ENCODE assay signal across 11 cellular contexts in genomic region chr6:90194371-90194841, GRCh38.
DNase-seq lines count a peak whose midpoint lies in the region; ATAC-seq lines count a peak whose summit lies in the region.
"Had no signal": no experiment of that assay in that cellular context is flagged by ENCODE, and none has a peak within 500 bp of the region (broad histone marks: within the 10 kb centered on the region; RNA-seq: fewer than 3 reads in every experiment).

No MANE protein-coding gene starts in this region.

- H3K27me3 Mint-ChIP-seq in activated naive CD8-positive, alpha-beta T cell: no peaks in the 10 kb centered on the region

- ATAC-seq in HG03342 (IDR thresholded peaks at IDR 0.05; ENCODE audit: unreplicated experiment): no peak
- ATAC-seq in GM18519 (IDR thresholded peaks at IDR 0.05; ENCODE audit: low FRiP score, unreplicated experiment): no peak

- peak; percentile 37 for DNase-seq in stimulated activated CD4-positive, alpha-beta T cell treated with anti-CD3 and anti-CD28 coated beads, Interleukin-15, amount 100 ng/mL, for 24 hours
- DNase-seq in stimulated activated CD4-positive, alpha-beta T cell treated with anti-CD3 and anti-CD28 coated beads, Interleukin-4, amount 100 ng/mL, for 1 hour: no peak
- DNase-seq in kidney glomerular epithelial cell (lab: John Stamatoyannopoulos, UW): peak; percentile 7
- no peak for DNase-seq in C1 segment of cervical spinal cord (lab: John Stamatoyannopoulos, UW)
- DNase-seq in activated gamma-delta T cell (lab: John Stamatoyannopoulos, UW): no peak
- DNase-seq: erythroblast, NCI-H1092 treated with DMSO at 0.1 percent for 48 hours had no signal

- H3K27ac Mint-ChIP-seq in activated naive CD8-positive, alpha-beta T cell: peak overlapping the region; percentile 95

- peaks cover 6% of the 10 kb centered on the region for H3K9me3 Mint-ChIP-seq in activated naive CD8-positive, alpha-beta T cell (ENCODE audit: low read depth)

- H3K4me3 Mint-ChIP-seq in activated naive CD8-positive, alpha-beta T cell: peak overlapping the region; percentile 79
- H3K4me3 Mint-ChIP-seq: neural crest cell had no signal

- H3K36me3 Mint-ChIP-seq in activated naive CD8-positive, alpha-beta T cell: peaks cover 43% of the 10 kb centered on the region

- H3K4me1 Mint-ChIP-seq in activated naive CD8-positive, alpha-beta T cell (ENCODE audit: low read depth): peaks cover 99% of the 10 kb centered on the region

Comparison
In these comparisons a context has a peak if more than half of its experiments do, and no peak if none do; other contexts are left out.
1. DNase-seq: peak in stimulated activated CD4-positive, alpha-beta T cell treated with anti-CD3 and anti-CD28 coated beads, Interleukin-15, amount 100 ng/mL, for 24 hours (single experiment) and kidney glomerular epithelial cell (single experiment); none in stimulated activated CD4-positive, alpha-beta T cell treated with anti-CD3 and anti-CD28 coated beads, Interleukin-4, amount 100 ng/mL, for 1 hour (single experiment), C1 segment of cervical spinal cord (0 of 14) and activated gamma-delta T cell (single experiment).